1 cellular context compared by ENCODE assay signal in genomic region chr4:184825394-184826314, GRCh38.
TF ChIP-seq lines count a peak whose summit lies in the region.

ACSL1 (minus strand) TSS chr4:184825968; CDS start chr4:184803514, 22,454 bp downstream.

TF ChIP-seq in GM12878, 131 proteins besides CTCF, POLR2A, EP300 and RAD21 (continued from another document):
- TF ChIP-seq PRDM15 (CRISPR knock-in tag; IDR thresholded peaks at IDR 0.05): no peak
- TF ChIP-seq ATF2 (IDR thresholded peaks at IDR 0.05; ENCODE audit: low read length): no peak
- peak; percentile 40 for TF ChIP-seq NKRF (conservative IDR thresholded peaks at IDR 0.05)
- no peak for TF ChIP-seq PML (IDR thresholded peaks at IDR 0.05; ENCODE audit: low read length)
- TF ChIP-seq E2F8 (IDR thresholded peaks at IDR 0.05; ENCODE audit: low read depth, partially characterized antibody): no peak
- 0 out of 2 replicates have a peak, but pooled peaks have one; percentile 39 for TF ChIP-seq RB1 (IDR thresholded peaks at IDR 0.05; ENCODE audit: borderline replicate concordance)
- no peak for TF ChIP-seq CHD1 (IDR thresholded peaks at IDR 0.05; ENCODE audit: low read depth, low read length)
- peak; percentile 12; the same call in 1 of the 2 replicates for TF ChIP-seq YY1 (IDR thresholded peaks at IDR 0.05; ENCODE audit: low read depth, low read length)
- no peak for TF ChIP-seq TARDBP (IDR thresholded peaks at IDR 0.05; ENCODE audit: borderline replicate concordance)
- no peak for TF ChIP-seq HDGF (IDR thresholded peaks at IDR 0.05)
- no peak for TF ChIP-seq STAT3 (IDR thresholded peaks at IDR 0.05; ENCODE audit: low read depth, low read length)
- TF ChIP-seq DPF2 (IDR thresholded peaks at IDR 0.05): peak; percentile 67
- no peak for TF ChIP-seq PAX8 (IDR thresholded peaks at IDR 0.05)
- TF ChIP-seq BCL11A (IDR thresholded peaks at IDR 0.05; ENCODE audit: low read depth, low read length): no peak
- TF ChIP-seq MTA3 (IDR thresholded peaks at IDR 0.05; ENCODE audit: borderline replicate concordance, low read length): no peak
- TF ChIP-seq SIN3A (IDR thresholded peaks at IDR 0.05; ENCODE audit: low read depth, low read length): 0 out of 2 replicates have a peak, but pooled peaks have one; percentile 37
- TF ChIP-seq SP1 (IDR thresholded peaks at IDR 0.05; ENCODE audit: low read depth, low read length): no peak
- TF ChIP-seq EGR1 (IDR thresholded peaks at IDR 0.05; ENCODE audit: borderline replicate concordance in 1 of 2, low read depth in 2 of 2, low read length in 2 of 2): peak in 1 of 2 experiments; percentile 85; a peak in 2 of 3 replicates
- no peak for TF ChIP-seq ESRRA (IDR thresholded peaks at IDR 0.05; ENCODE audit: low read length)
- TF ChIP-seq NR2F1 (conservative IDR thresholded peaks at IDR 0.05): peak; percentile 57; the same call in 1 of the 2 replicates
- 0 out of 2 replicates have a peak, but pooled peaks have one; percentile 15 for TF ChIP-seq PAX5 (IDR thresholded peaks at IDR 0.05; ENCODE audit: borderline replicate concordance, low read depth, low read length)
- TF ChIP-seq LARP7 (IDR thresholded peaks at IDR 0.05): peak; percentile 98
- TF ChIP-seq MXI1 (IDR thresholded peaks at IDR 0.05; ENCODE audit: low read depth, low read length): peak; percentile 54; the same call in 1 of the 2 replicates
- no peak for TF ChIP-seq JUND (IDR thresholded peaks at IDR 0.05; ENCODE audit: low read depth, low read length)
- peak; percentile 94 for TF ChIP-seq BACH1 (IDR thresholded peaks at IDR 0.05; ENCODE audit: borderline replicate concordance)
- no peak for TF ChIP-seq HDAC2 (IDR thresholded peaks at IDR 0.05)
- no peak for TF ChIP-seq MTA2 (IDR thresholded peaks at IDR 0.05; ENCODE audit: low read depth)
- 0 out of 3 replicates have a peak, but pooled peaks have one; percentile 14 for TF ChIP-seq POU2F2 (IDR thresholded peaks at IDR 0.05; ENCODE audit: borderline replicate concordance, low read depth, low read length)
- no peak for TF ChIP-seq CBFB (IDR thresholded peaks at IDR 0.05; ENCODE audit: low read depth)
- TF ChIP-seq CREB1 (IDR thresholded peaks at IDR 0.05; ENCODE audit: low read depth): no peak
- no peak for TF ChIP-seq TCF12 (IDR thresholded peaks at IDR 0.05; ENCODE audit: low read depth, low read length)
- 0 out of 2 replicates have a peak, but pooled peaks have one; percentile 11 for TF ChIP-seq STAT1 (conservative IDR thresholded peaks at IDR 0.05)
- no peak for TF ChIP-seq RELB (IDR thresholded peaks at IDR 0.05; ENCODE audit: low read depth)
- TF ChIP-seq SRF (IDR thresholded peaks at IDR 0.05; ENCODE audit: low read depth in 2 of 2, low read length in 2 of 2): no peak
- no peak for TF ChIP-seq PBX3 (IDR thresholded peaks at IDR 0.05; ENCODE audit: insufficient replicate concordance, low read depth, low read length)
- no peak for TF ChIP-seq KDM1A (IDR thresholded peaks at IDR 0.05; ENCODE audit: borderline replicate concordance)
- 0 out of 2 replicates have a peak, but pooled peaks have one; percentile 63 for TF ChIP-seq ZNF217 (IDR thresholded peaks at IDR 0.05)
- no peak for TF ChIP-seq JUNB (IDR thresholded peaks at IDR 0.05)
- peak; percentile 96; the same call in 1 of the 2 replicates for TF ChIP-seq GATAD2B (conservative IDR thresholded peaks at IDR 0.05; ENCODE audit: low read depth)
- TF ChIP-seq POLR2AphosphoS5 (IDR thresholded peaks at IDR 0.05; ENCODE audit: low read length): peak; percentile 77; the same call in 1 of the 2 replicates
- TF ChIP-seq MEF2A (IDR thresholded peaks at IDR 0.05; ENCODE audit: insufficient read depth, low read depth, low read length): peak; percentile 55
